28 cellular contexts compared by ENCODE assay signal in genomic region chr22:17823226-17823625, GRCh38.
"Had no signal": no experiment of that assay in that cellular context is flagged by ENCODE, and none has a peak within 500 bp of the region (broad histone marks: within the 10 kb centered on the region; RNA-seq: fewer than 3 reads in every experiment).

No MANE protein-coding gene starts in this region.

- H3K4me1 Mint-ChIP-seq: activated B cell treated with CpG ODN at 0.5 μM for 24 hours; activated T-helper 17 cell treated with anti-CD3 and anti-CD28 coated beads, Interleukin-2, amount 50 U/mL, for 72 hours had no signal

- H3K27me3 Mint-ChIP-seq: activated B cell treated with CpG ODN at 0.5 μM for 24 hours; activated CD8-positive, alpha-beta T cell treated with anti-CD3 and anti-CD28 coated beads for 36 hours; activated naive CD8-positive, alpha-beta T cell; activated T-helper 17 cell treated with anti-CD3 and anti-CD28 coated beads, Interleukin-2, amount 50 U/mL, for 72 hours had no signal

- H3K36me3 Mint-ChIP-seq: activated naive CD8-positive, alpha-beta T cell had no signal

- H3K9me3 Mint-ChIP-seq: activated B cell treated with CpG ODN at 0.5 μM for 24 hours; activated CD8-positive, alpha-beta T cell treated with anti-CD3 and anti-CD28 coated beads for 36 hours; activated T-cell treated with anti-CD3 and anti-CD28 coated beads, Interleukin-2, amount 50 U/mL, for 4 hours; activated T-helper 17 cell treated with anti-CD3 and anti-CD28 coated beads, Interleukin-2, amount 50 U/mL, for 72 hours had no signal

- H3K4me3 Mint-ChIP-seq: activated B cell treated with CpG ODN at 0.5 μM for 24 hours; activated CD8-positive, alpha-beta T cell treated with anti-CD3 and anti-CD28 coated beads for 36 hours; activated naive CD8-positive, alpha-beta T cell; activated T-cell treated with anti-CD3 and anti-CD28 coated beads, Interleukin-2, amount 50 U/mL, for 4 hours; activated T-helper 17 cell treated with anti-CD3 and anti-CD28 coated beads, Interleukin-2, amount 50 U/mL, for 72 hours had no signal

- ATAC-seq: activated CD4-positive, CD25-positive, alpha-beta regulatory T cell treated with anti-CD3 and anti-CD28 coated beads, Interleukin-2, amount 50 U/mL, for 24 hours; activated CD8-positive, alpha-beta T cell treated with anti-CD3 and anti-CD28 coated beads for 36 hours; activated T-cell treated with anti-CD3 and anti-CD28 coated beads, Interleukin-2, amount 50 U/mL, for 4 hours; activated T-helper 17 cell treated with anti-CD3 and anti-CD28 coated beads, Interleukin-2, amount 50 U/mL, for 72 hours; body of pancreas; gastroesophageal sphincter; heart right ventricle had no signal

- H3K9me3 ChIP-seq: body of pancreas, esophagus squamous epithelium, gastroesophageal sphincter, heart right ventricle had no signal

- H3K27ac Mint-ChIP-seq: activated B cell treated with CpG ODN at 0.5 μM for 24 hours; activated CD8-positive, alpha-beta T cell treated with anti-CD3 and anti-CD28 coated beads for 36 hours; activated naive CD8-positive, alpha-beta T cell; activated T-helper 17 cell treated with anti-CD3 and anti-CD28 coated beads, Interleukin-2, amount 50 U/mL, for 72 hours had no signal

- H3K4me3 ChIP-seq: body of pancreas, esophagus squamous epithelium, gastroesophageal sphincter, heart right ventricle had no signal

- DNase-seq: activated B cell treated with CpG ODN at 0.5 μM for 24 hours; activated CD4-positive, alpha-beta T cell treated with anti-CD3 and anti-CD28 coated beads for 48 hours; activated CD4-positive, alpha-beta T cell treated with anti-CD3 and anti-CD28 coated beads, Interleukin-2, amount 50 U/mL, for 1 hour; activated CD4-positive, alpha-beta T cell treated with anti-CD3 and anti-CD28 coated beads, Interleukin-2, amount 50 U/mL, for 48 hours; activated CD8-positive, alpha-beta memory T cell treated with anti-CD3 and anti-CD28 coated beads for 24 hours; activated CD8-positive, alpha-beta T cell treated with anti-CD3 and anti-CD28 coated beads for 36 hours; activated effector memory CD4-positive, alpha-beta T cell treated with Interleukin-2 at 50 U/mL for 16 hours; activated gamma-delta T cell treated with Interleukin-2 at 50 U/mL for 16 hours; activated naive CD4-positive, alpha-beta T cell treated with anti-CD3 and anti-CD28 coated beads, Interleukin-2, amount 50 U/mL, for 16 hours; activated naive CD4-positive, alpha-beta T cell treated with Interleukin-2 at 50 U/mL for 16 hours; activated T-cell treated with anti-CD3 and anti-CD28 coated beads, Interleukin-2, amount 50 U/mL, for 4 hours; amniotic stem cell; aorta; body of pancreas; cerebellar nuclear complex; cortex of kidney; dermis blood vessel endothelial cell; effector CD8-positive, alpha-beta T cell; esophagus squamous epithelium; foreskin melanocyte; heart right ventricle; T-helper 2 cell; WERI-Rb-1 had no signal

- H3K27me3 ChIP-seq: body of pancreas, esophagus squamous epithelium, gastroesophageal sphincter, heart right ventricle had no signal

- H3K4me1 ChIP-seq: body of pancreas, esophagus squamous epithelium, gastroesophageal sphincter had no signal

- H3K36me3 ChIP-seq: WERI-Rb-1 had no signal

- H3K27ac ChIP-seq: body of pancreas, epithelial cell of prostate, esophagus squamous epithelium, gastroesophageal sphincter, WERI-Rb-1 had no signal
